In genomic region chr7:69747144-69747543, GRCh38 we compare ENCODE assay signal across 21 cellular contexts.
DNase-seq lines count a peak whose midpoint lies in the region; ATAC-seq, FAIRE-seq and TF ChIP-seq lines count a peak whose summit lies in the region.
"Had no signal": no experiment of that assay in that cellular context is flagged by ENCODE, and none has a peak within 500 bp of the region (broad histone marks: within the 10 kb centered on the region; RNA-seq: fewer than 3 reads in every experiment).

No MANE protein-coding gene starts in this region.

- H4K20me1 ChIP-seq in GM12878 (ENCODE audit: control insufficient read depth, insufficient read depth): no peaks in the 10 kb centered on the region

- H3K9me3 ChIP-seq in Caco-2 (no peaks in the 10 kb centered on the region), GM12878 (replicated peaks; ENCODE audit: control insufficient read depth, insufficient read depth, low read length) (no peaks in the 10 kb centered on the region; the same call in 2 of the 3 replicates), trophoblast cell (ENCODE audit: insufficient read depth, low read depth, low read length) (no peaks in the 10 kb centered on the region)

- no peak overlapping the region for H3K4me2 ChIP-seq in GM12878 (ENCODE audit: control insufficient read depth, insufficient read depth)
- H3K4me2 ChIP-seq in trophoblast cell (ENCODE audit: low read length): no peak overlapping the region

- peaks cover 2% of the 10 kb centered on the region; the same call in 1 of the 2 replicates for H3K79me2 ChIP-seq in GM12878 (ENCODE audit: control insufficient read depth, insufficient read depth, low read length)
- H3K79me2 ChIP-seq in trophoblast cell (ENCODE audit: control insufficient read depth, insufficient read depth, low read length, poor library complexity): no peaks in the 10 kb centered on the region

- CTCF ChIA-PET in Caco-2 (lab: Charles Lee): no interaction called here
- CTCF ChIA-PET in GM12878 (lab: Yijun Ruan, JAX): interaction anchor here (1.5 to 1.9 kb wide), 2 partner anchors 14 to 17 kb away, joined by 3 to 9 read pairs; no protein-coding TSS in a partner anchor

- no peak for TF ChIP-seq CTCF in Caco-2 (IDR thresholded peaks at IDR 0.05; ENCODE audit: insufficient read depth in 1 of 2, low read depth in 1 of 2, low read length in 1 of 2, severe bottlenecking in 1 of 2, unreplicated experiment in 1 of 2)
- TF ChIP-seq CTCF in GM12878 (IDR thresholded peaks at IDR 0.05 in 2 of 3, conservative IDR thresholded peaks at IDR 0.05 in 1 of 3; ENCODE audit: control insufficient read depth in 2 of 3, extremely low read depth in 1 of 3, insufficient read depth in 1 of 3, low read depth in 3 of 3, low read length in 3 of 3): no peak
- no peak for TF ChIP-seq CTCF in endothelial cell (IDR thresholded peaks at IDR 0.05; ENCODE audit: unreplicated experiment)

- H3K36me3 ChIP-seq in Caco-2 (ENCODE audit: control insufficient read depth, insufficient read depth, low read length) (no peaks in the 10 kb centered on the region), GM12878 (ENCODE audit: control insufficient read depth in 2 of 2, insufficient read depth in 2 of 2, low read length in 1 of 2) (no peaks in the 10 kb centered on the region), trophoblast cell (ENCODE audit: control insufficient read depth in 1 of 2, insufficient read depth in 2 of 2, low read length in 2 of 2) (no peaks in the 10 kb centered on the region)

- no peak overlapping the region for H2AK5ac ChIP-seq in trophoblast cell (ENCODE audit: low read length)

- H3K4me3 Mint-ChIP-seq in Caco-2 (ENCODE audit: unreplicated experiment) (no peak overlapping the region), endothelial cell (ENCODE audit: unreplicated experiment) (no peak overlapping the region)
- H3K4me3 Mint-ChIP-seq in stimulated activated naive B cell treated with anti-CD40 and anti-IgM and Interleukin-4, amounts not matched to agents 10 μg/mL and 1 μg/mL and 100 μg/mL, for 72 hours: no peak overlapping the region
- H3K4me3 Mint-ChIP-seq: CD14-positive monocyte; CD4-positive, alpha-beta T cell; CD8-positive, alpha-beta memory T cell had no signal

- no peak overlapping the region for H4K8ac ChIP-seq in trophoblast cell (ENCODE audit: low read depth, low read length)

- H3K27ac ChIP-seq in GM12878 (ENCODE audit: control insufficient read depth, insufficient read depth): no peak overlapping the region
- H3K27ac ChIP-seq in trophoblast cell (ENCODE audit: low read depth, low read length): no peak overlapping the region
- H3K27ac ChIP-seq: GM23248 had no signal

- H3K14ac ChIP-seq in trophoblast cell (ENCODE audit: low read length): no peak overlapping the region

- peaks cover 2% of the 10 kb centered on the region for H3K79me1 ChIP-seq in trophoblast cell (ENCODE audit: low read length)

- H2BK12ac ChIP-seq in trophoblast cell (ENCODE audit: low read length): no peak overlapping the region

- DNase-seq in Caco-2: no peak
- DNase-seq in GM12878 (ENCODE audit: low read depth, low spot score): no peak
- no peak for DNase-seq in stimulated activated naive B cell treated with anti-CD40 and anti-IgM and Interleukin-4, amounts not matched to agents 10 μg/mL and 1 μg/mL and 100 μg/mL, for 72 hours
- DNase-seq in stimulated activated CD8-positive, alpha-beta memory T cell treated with anti-CD3 and anti-CD28 coated beads, Interleukin-4, amount 100 ng/mL, for 48 hours: no peak
- no peak for DNase-seq in endothelial cell (ENCODE audit: low spot score)
- no peak for DNase-seq in stimulated activated CD4-positive, alpha-beta T cell treated with anti-CD3 and anti-CD28 coated beads, Interleukin-15, amount 100 ng/mL, for 24 hours
- no peak for DNase-seq in trophoblast cell
- DNase-seq: CD4-positive, alpha-beta T cell; CD8-positive, alpha-beta memory T cell; DMS153; DND-41; EL; GDM1; GM23248; H7; HCEC 1CT had no signal

- ATAC-seq in GM18868 (IDR thresholded peaks at IDR 0.05; ENCODE audit: unreplicated experiment) (peak; percentile 61), GM12878 (peak; percentile 62)
- ATAC-seq in stimulated activated naive B cell treated with anti-CD40 and anti-IgM and Interleukin-4, amounts not matched to agents 10 μg/mL and 1 μg/mL and 100 μg/mL, for 72 hours (replicated peaks): peak; percentile 85 to 91

- H3K27me3 ChIP-seq in Caco-2 (replicated peaks; ENCODE audit: control insufficient read depth, insufficient read depth, low read length): no peaks in the 10 kb centered on the region
- H3K27me3 ChIP-seq in GM12878 (replicated peaks in 1 of 2; ENCODE audit: control insufficient read depth in 2 of 2, insufficient read depth in 2 of 2, low read length in 1 of 2): no peaks in the 10 kb centered on the region
- no peaks in the 10 kb centered on the region for H3K27me3 ChIP-seq in trophoblast cell (ENCODE audit: insufficient read depth, low read length)

- H3K36me3 Mint-ChIP-seq in Caco-2 (ENCODE audit: insufficient read depth, unreplicated experiment): no peaks in the 10 kb centered on the region
- peaks cover 0 to 4% of the 10 kb centered on the region in 2 donors for H3K36me3 Mint-ChIP-seq in stimulated activated naive B cell treated with anti-CD40 and anti-IgM and Interleukin-4, amounts not matched to agents 10 μg/mL and 1 μg/mL and 100 μg/mL, for 72 hours
- peaks cover 6% of the 10 kb centered on the region for H3K36me3 Mint-ChIP-seq in endothelial cell (ENCODE audit: low read depth, unreplicated experiment)
- H3K36me3 Mint-ChIP-seq: CD14-positive monocyte had no signal

- SMC1A ChIA-PET in GM12878 (lab: Charles Lee; ENCODE audit: uncharacterized antibody, unreplicated experiment): interaction anchor here (1.4 to 4.5 kb wide), 6 partner anchors 8 to 144 kb away, joined by 3 to 40 read pairs (median 4); no protein-coding TSS in a partner anchor

- intact Hi-C loops in Caco-2 (cut with micrococcal nuclease; ENCODE audit: unreplicated experiment): no loop called here
- intact Hi-C loops in GM12878 (cut with micrococcal nuclease; ENCODE audit: unreplicated experiment): no loop called here

- H3K4ac ChIP-seq in trophoblast cell (ENCODE audit: low read depth, low read length): no peak overlapping the region

- TF ChIP-seq RAD21 in GM12878 (IDR thresholded peaks at IDR 0.05; ENCODE audit: insufficient read depth, low read depth, low read length): no peak

- FAIRE-seq in GM12878 (lab: Jason Lieb, UNC): no peak
- FAIRE-seq: GM12892, GM19239, H1 had no signal

- no peak overlapping the region for H3K4me3 ChIP-seq in Caco-2 (ENCODE audit: low read depth, low read length)
- no peak overlapping the region for H3K4me3 ChIP-seq in GM12878
- no peak overlapping the region for H3K4me3 ChIP-seq in trophoblast cell (ENCODE audit: low read depth, low read length)
- H3K4me3 ChIP-seq: GM23248 had no signal

- RAD21 ChIA-PET in GM12878 (lab: Charles Lee; ENCODE audit: unreplicated experiment): interaction anchor here (1.0 to 3.3 kb wide), 2 partner anchors 8 to 57 kb away, joined by 3 to 10 read pairs; no protein-coding TSS in a partner anchor

- POLR2A ChIA-PET in Caco-2 (lab: Charles Lee) (no interaction called here), GM12878 (lab: Charles Lee) (interaction anchor here (0.6 kb wide), 1 partner anchor 59 kb away, joined by 13 read pairs; no protein-coding TSS in a partner anchor)

- H3K27ac Mint-ChIP-seq in Caco-2 (ENCODE audit: unreplicated experiment) (peak overlapping the region; percentile 22), endothelial cell (ENCODE audit: unreplicated experiment) (no peak overlapping the region)
- H3K27ac Mint-ChIP-seq in stimulated activated naive B cell treated with anti-CD40 and anti-IgM and Interleukin-4, amounts not matched to agents 10 μg/mL and 1 μg/mL and 100 μg/mL, for 72 hours: no peak overlapping the region
- H3K27ac Mint-ChIP-seq: CD14-positive monocyte; CD4-positive, alpha-beta T cell had no signal

- no peak overlapping the region for H4K91ac ChIP-seq in trophoblast cell (ENCODE audit: low read depth, low read length)

- no peak for TF ChIP-seq POLR2A in GM12878 (IDR thresholded peaks at IDR 0.05; ENCODE audit: low read depth, low read length)

- no peaks in the 10 kb centered on the region for H3K27me3 Mint-ChIP-seq in Caco-2 (ENCODE audit: insufficient read depth, unreplicated experiment)
- H3K27me3 Mint-ChIP-seq in stimulated activated naive B cell treated with anti-CD40 and anti-IgM and Interleukin-4, amounts not matched to agents 10 μg/mL and 1 μg/mL and 100 μg/mL, for 72 hours: peaks cover 0 to 6% of the 10 kb centered on the region in 2 donors
- peaks cover 4% of the 10 kb centered on the region for H3K27me3 Mint-ChIP-seq in endothelial cell (ENCODE audit: unreplicated experiment)
- H3K27me3 Mint-ChIP-seq: CD4-positive, alpha-beta T cell; CD8-positive, alpha-beta memory T cell had no signal

- no TSS peak for BruUV-seq in Caco-2 (replicated peaks; lab: Mats Ljungman, UMichigan)
- no TSS peak for BruUV-seq in GM12878 (replicated peaks; lab: Mats Ljungman, UMichigan)

- H3K18ac ChIP-seq in trophoblast cell (ENCODE audit: low read length): no peak overlapping the region

- no peak overlapping the region for H2BK5ac ChIP-seq in trophoblast cell (ENCODE audit: low read depth, low read length, poor library complexity)

- H3K23ac ChIP-seq in trophoblast cell (ENCODE audit: low read length): no peak overlapping the region

- no peak overlapping the region for H4K12ac ChIP-seq in trophoblast cell (ENCODE audit: low read depth, low read length)

- H3K9me3 Mint-ChIP-seq in Caco-2 (ENCODE audit: unreplicated experiment): no peaks in the 10 kb centered on the region
- no peaks in the 10 kb centered on the region for H3K9me3 Mint-ChIP-seq in stimulated activated naive B cell treated with anti-CD40 and anti-IgM and Interleukin-4, amounts not matched to agents 10 μg/mL and 1 μg/mL and 100 μg/mL, for 72 hours
- H3K9me3 Mint-ChIP-seq in endothelial cell (ENCODE audit: unreplicated experiment): no peaks in the 10 kb centered on the region
- H3K9me3 Mint-ChIP-seq: CD14-positive monocyte; CD4-positive, alpha-beta T cell; CD8-positive, alpha-beta memory T cell had no signal

- 86% methylated on average over 2 of the region's 2 CpGs for WGBS in GM12878 (ENCODE audit: insufficient coverage, insufficient replicate concordance, low lambda C conversion rate, missing lambda C conversion rate)
- no CpG with 5 or more reads among the region's 2 CpGs for WGBS in trophoblast cell (ENCODE audit: extremely low coverage, insufficient coverage, insufficient read length)

- no peak overlapping the region for H3K9ac ChIP-seq in GM12878 (ENCODE audit: control insufficient read depth, insufficient read depth, low read length)
- H3K9ac ChIP-seq in trophoblast cell (ENCODE audit: low read length): no peak overlapping the region
- H3K9ac ChIP-seq: GM23248 had no signal

- in situ Hi-C loops in GM12878 (cut with MboI): no loop called here

- H2AFZ ChIP-seq in GM12878 (ENCODE audit: control insufficient read depth, low read depth, low read length) (no peak overlapping the region), trophoblast cell (ENCODE audit: insufficient read depth, low read length, poor library complexity) (no peak overlapping the region)
- H2AFZ ChIP-seq: GM23248 had no signal

- H3K4me1 ChIP-seq in Caco-2 (peaks cover 40% of the 10 kb centered on the region), GM12878 (ENCODE audit: control insufficient read depth, insufficient read depth, low read length) (peaks cover 2% of the 10 kb centered on the region; the same call in 1 of the 2 replicates), trophoblast cell (ENCODE audit: control insufficient read depth in 1 of 2, insufficient read depth in 2 of 2, low read length in 2 of 2) (peaks cover 0 to 12% of the 10 kb centered on the region in 2 experiments)

- H2BK120ac ChIP-seq in trophoblast cell (ENCODE audit: insufficient read depth, low read length, poor library complexity): no peak overlapping the region

- no peak for TF ChIP-seq EP300 in GM12878 (IDR thresholded peaks at IDR 0.05; ENCODE audit: borderline replicate concordance in 1 of 2, control insufficient read depth in 1 of 2, low read depth in 2 of 2, low read length in 2 of 2)

- peaks cover 59% of the 10 kb centered on the region for H3K4me1 Mint-ChIP-seq in Caco-2 (ENCODE audit: low read depth, unreplicated experiment)
- H3K4me1 Mint-ChIP-seq in stimulated activated naive B cell treated with anti-CD40 and anti-IgM and Interleukin-4, amounts not matched to agents 10 μg/mL and 1 μg/mL and 100 μg/mL, for 72 hours: peaks cover 9 to 25% of the 10 kb centered on the region in 2 donors
- H3K4me1 Mint-ChIP-seq in endothelial cell (ENCODE audit: unreplicated experiment): peaks cover 37% of the 10 kb centered on the region
- H3K4me1 Mint-ChIP-seq: CD8-positive, alpha-beta memory T cell had no signal
